Comparison of ENCODE assay signal across 8 cellular contexts in genomic region chr11:47269002-47269828, GRCh38. TPM values are rescaled to one million over a fixed set of nuclear protein-coding genes. Genes with fewer than 3 reads are reported as not detected.
DNase-seq lines count a peak whose midpoint lies in the region; ATAC-seq, FAIRE-seq and TF ChIP-seq lines count a peak whose summit lies in the region.

No MANE protein-coding gene starts in this region.

- ATAC-seq in GM21529 (IDR thresholded peaks at IDR 0.05; ENCODE audit: unreplicated experiment) = peak; percentile 54

- no peak for TF ChIP-seq CTCF in D721Med (IDR thresholded peaks at IDR 0.05; ENCODE audit: insufficient read depth, missing control alignments)

- DNase-seq in D721Med (ENCODE audit: insufficient read length, low spot score) = peak; percentile 69
- DNase-seq in HuH-7.5 (ENCODE audit: low spot score) = peak; percentile 85
- DNase-seq in OCI-M1 (lab: John Stamatoyannopoulos, UW) = peak; percentile 98
- DNase-seq in activated T-cell treated with anti-CD3 and anti-CD28 coated beads for 48 hours (ENCODE audit: low read depth) = peak; percentile 88
- DNase-seq in epithelial cell of prostate (ENCODE audit: low read depth, low spot score) = no peak
- DNase-seq in mucosa of gallbladder (ENCODE audit: low spot score) = peak; percentile 91
- DNase-seq in stimulated activated CD8-positive, alpha-beta memory T cell treated with anti-CD3 and anti-CD28 coated beads, Interleukin-4, amount 100 ng/mL, for 24 hours (ENCODE audit: low read depth) = peak; percentile 76

- H3K27ac ChIP-seq in epithelial cell of prostate = peak overlapping the region; percentile 85

- no peak for FAIRE-seq in D721Med (lab: Jason Lieb, UNC)

RNA-seq across cellular contexts. Expression of gene MADD, which starts 0.7 kb away (rescaled TPM):
- total RNA-seq in mucosa of gallbladder = 57.1 TPM

RNA-seq across cellular contexts. Expression of gene NR1H3, which starts 11.4 kb away (rescaled TPM):
- 33.5 TPM for total RNA-seq in mucosa of gallbladder

RNA-seq across cellular contexts. Expression of gene ACP2, which starts 20.6 kb away (rescaled TPM):
- total RNA-seq in mucosa of gallbladder = 48.5 TPM

RNA-seq across cellular contexts. Expression of gene DDB2, which starts 54.4 kb away (rescaled TPM):
- total RNA-seq in mucosa of gallbladder = 22.7 TPM
